ENCODE assay signal across 19 cellular contexts in the genomic region with DNA sequence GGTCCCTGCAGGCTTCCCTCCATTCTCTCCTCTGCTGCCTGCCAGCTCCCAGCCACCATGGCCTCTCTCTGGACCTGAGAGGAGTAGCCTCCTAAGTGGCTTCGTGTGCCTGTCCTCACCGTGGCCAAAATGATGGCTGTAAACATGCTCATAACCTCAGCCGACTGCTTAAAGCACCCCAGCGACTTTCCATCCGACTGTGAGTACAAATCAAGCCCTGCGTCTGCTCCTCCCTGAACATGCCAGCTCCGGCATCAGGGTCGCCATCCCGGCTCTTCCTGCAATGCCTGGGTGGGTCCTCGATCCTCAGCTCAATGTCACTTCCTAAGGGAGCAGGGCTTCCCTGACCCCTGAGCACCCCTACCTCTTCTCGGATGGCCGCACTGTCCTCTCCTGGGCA. TPM values are rescaled to one million over a fixed set of nuclear protein-coding genes. Genes with fewer than 3 reads are reported as not detected.
DNase-seq lines count a peak whose midpoint lies in the region; ATAC-seq and TF ChIP-seq lines count a peak whose summit lies in the region.
"Had no signal": no experiment of that assay in that cellular context is flagged by ENCODE, and none has a peak within 500 bp of the region (broad histone marks: within the 10 kb centered on the region; RNA-seq: fewer than 3 reads in every experiment).

No MANE protein-coding gene starts in this region.

- no peak overlapping the region for H3K4me3 Mint-ChIP-seq in activated naive CD4-positive, alpha-beta T cell treated with anti-CD3 and anti-CD28 coated beads for 36 hours
- no peak overlapping the region for H3K4me3 Mint-ChIP-seq in activated naive CD4-positive, alpha-beta T cell treated with anti-CD3 and anti-CD28 coated beads, Interleukin-2, amount 10 ng/mL, durations not matched to agents 7 days and 5 days
- H3K4me3 Mint-ChIP-seq: CD8-positive, alpha-beta T cell had no signal

- no peak overlapping the region for H2AFZ ChIP-seq in neuronal stem cell (ENCODE audit: low read length)
- no peak overlapping the region for H2AFZ ChIP-seq in Karpas-422 (ENCODE audit: low read length)

- no peaks in the 10 kb centered on the region for H3K9me2 ChIP-seq in Karpas-422 (replicated peaks; ENCODE audit: insufficient read depth, low read length)

- no peaks in the 10 kb centered on the region for H3K79me2 ChIP-seq in Karpas-422 (ENCODE audit: low read length)

- intact Hi-C loops in activated naive CD4-positive, alpha-beta T cell treated with anti-CD3 and anti-CD28 coated beads for 36 hours (cut with micrococcal nuclease): no loop called here
- intact Hi-C loops in upper lobe of right lung (cut with DNase I): no loop called here

- TF ChIP-seq CTCF in upper lobe of right lung (IDR thresholded peaks at IDR 0.05): no peak

- no peak overlapping the region for H4K91ac ChIP-seq in neuronal stem cell (ENCODE audit: low read depth, low read length, poor library complexity)

- no peak overlapping the region for H2BK15ac ChIP-seq in neuronal stem cell (ENCODE audit: low read length)

- ATAC-seq in upper lobe of right lung (no peak), GM18519 (IDR thresholded peaks at IDR 0.05; ENCODE audit: low FRiP score, unreplicated experiment) (no peak)
- ATAC-seq: A549; CD8-positive, alpha-beta T cell had no signal

- H3K9ac ChIP-seq in neuronal stem cell (ENCODE audit: low read depth, low read length, poor library complexity) (no peak overlapping the region), Karpas-422 (ENCODE audit: low read length) (no peak overlapping the region)
- H3K9ac ChIP-seq: BLaER1 had no signal

- no peaks in the 10 kb centered on the region for H3K36me3 ChIP-seq in neuronal stem cell (replicated peaks in 1 of 2; ENCODE audit: control insufficient read depth in 2 of 2, insufficient read depth in 2 of 2, low read length in 2 of 2)
- H3K36me3 ChIP-seq in upper lobe of right lung: no peaks in the 10 kb centered on the region
- no peaks in the 10 kb centered on the region for H3K36me3 ChIP-seq in Karpas-422 (ENCODE audit: insufficient read depth, low read length)
- H3K36me3 ChIP-seq: BLaER1 had no signal

- no peak overlapping the region for H3K4ac ChIP-seq in neuronal stem cell (ENCODE audit: low read length)

- H3K27me3 ChIP-seq in neuronal stem cell (ENCODE audit: control insufficient read depth in 3 of 3, insufficient read depth in 3 of 3, low read depth in 1 of 3, low read length in 3 of 3) (peaks cover 0 to 61% (median 13%) of the 10 kb centered on the region in 3 experiments), upper lobe of right lung (peaks cover 53% of the 10 kb centered on the region), Karpas-422 (ENCODE audit: low read length) (no peaks in the 10 kb centered on the region)

- peak overlapping the region; percentile 77 for H2AK5ac ChIP-seq in neuronal stem cell (ENCODE audit: low read depth, low read length)

- H3K18ac ChIP-seq in neuronal stem cell (ENCODE audit: low read length): peak overlapping the region; percentile 31

- H4K20me1 ChIP-seq in Karpas-422 (ENCODE audit: insufficient read depth, low read depth, low read length): no peaks in the 10 kb centered on the region

- H3K27ac ChIP-seq in neuronal stem cell (replicated peaks; ENCODE audit: low read length) (no peak overlapping the region), upper lobe of right lung (no peak overlapping the region), Karpas-422 (ENCODE audit: low read length) (no peak overlapping the region)
- H3K27ac ChIP-seq: A549, BLaER1, RWPE1 had no signal

- no CpG with 5 or more reads among the region's 12 CpGs for WGBS in neuronal stem cell (ENCODE audit: extremely low coverage in 2 of 2, insufficient read length in 2 of 2, insufficient replicate concordance in 1 of 2), 2 donors

- peaks cover 1% of the 10 kb centered on the region for H3K4me1 Mint-ChIP-seq in activated naive CD4-positive, alpha-beta T cell treated with anti-CD3 and anti-CD28 coated beads for 36 hours (ENCODE audit: low read depth)
- no peaks in the 10 kb centered on the region for H3K4me1 Mint-ChIP-seq in activated naive CD4-positive, alpha-beta T cell treated with anti-CD3 and anti-CD28 coated beads, Interleukin-2, amount 10 ng/mL, durations not matched to agents 7 days and 5 days

- no peak overlapping the region for H2BK120ac ChIP-seq in neuronal stem cell (ENCODE audit: low read depth, low read length)

- no peaks in the 10 kb centered on the region for H3K9me3 ChIP-seq in neuronal stem cell (replicated peaks in 1 of 2; ENCODE audit: control insufficient read depth in 2 of 2, insufficient read depth in 1 of 2, low read depth in 1 of 2, low read length in 2 of 2)
- no peaks in the 10 kb centered on the region for H3K9me3 ChIP-seq in upper lobe of right lung
- no peaks in the 10 kb centered on the region for H3K9me3 ChIP-seq in Karpas-422 (ENCODE audit: low read length)
- H3K9me3 ChIP-seq: A549, BLaER1 had no signal

- peaks cover 26% of the 10 kb centered on the region for H3K27me3 Mint-ChIP-seq in activated naive CD4-positive, alpha-beta T cell treated with anti-CD3 and anti-CD28 coated beads for 36 hours (ENCODE audit: low read depth)
- H3K27me3 Mint-ChIP-seq in activated naive CD4-positive, alpha-beta T cell treated with anti-CD3 and anti-CD28 coated beads, Interleukin-2, amount 10 ng/mL, durations not matched to agents 7 days and 5 days: peaks cover 69% of the 10 kb centered on the region

- H3K27ac Mint-ChIP-seq in activated naive CD4-positive, alpha-beta T cell treated with anti-CD3 and anti-CD28 coated beads for 36 hours: no peak overlapping the region
- no peak overlapping the region for H3K27ac Mint-ChIP-seq in activated naive CD4-positive, alpha-beta T cell treated with anti-CD3 and anti-CD28 coated beads, Interleukin-2, amount 10 ng/mL, durations not matched to agents 7 days and 5 days
- H3K27ac Mint-ChIP-seq: CD8-positive, alpha-beta T cell had no signal

- H3K79me1 ChIP-seq in neuronal stem cell (ENCODE audit: low read depth, low read length): peaks cover 4% of the 10 kb centered on the region

- peak; percentile 2 for DNase-seq in activated naive CD4-positive, alpha-beta T cell treated with anti-CD3 and anti-CD28 coated beads for 36 hours
- no peak for DNase-seq in activated naive CD4-positive, alpha-beta T cell treated with anti-CD3 and anti-CD28 coated beads, Interleukin-2, amount 10 ng/mL, durations not matched to agents 7 days and 5 days
- peak; percentile 34 for DNase-seq in ecto neural progenitor cell (ENCODE audit: low spot score)
- DNase-seq in neuronal stem cell (ENCODE audit: low spot score): no peak
- peak; percentile 46 for DNase-seq in upper lobe of right lung
- DNase-seq in Karpas-422: no peak
- DNase-seq in CD1c-positive myeloid dendritic cell (ENCODE audit: extremely low spot score): no peak
- DNase-seq: CD8-positive, alpha-beta T cell; KBM-7; NCI-H1105 treated with DMSO at 0.1 percent for 48 hours; NCI-H1694; NCI-H2107; NCI-H510A; NCI-H774; SIG-M5 had no signal

- H3K4me1 ChIP-seq in neuronal stem cell (ENCODE audit: control insufficient read depth in 2 of 2, insufficient read depth in 1 of 2, low read depth in 1 of 2, low read length in 2 of 2) (peaks cover 2 to 14% of the 10 kb centered on the region in 2 donors), upper lobe of right lung (peaks cover 4% of the 10 kb centered on the region), Karpas-422 (ENCODE audit: low read length) (peaks cover 24% of the 10 kb centered on the region)

- no peaks in the 10 kb centered on the region for H3K36me3 Mint-ChIP-seq in activated naive CD4-positive, alpha-beta T cell treated with anti-CD3 and anti-CD28 coated beads for 36 hours (ENCODE audit: low read depth)
- no peaks in the 10 kb centered on the region for H3K36me3 Mint-ChIP-seq in activated naive CD4-positive, alpha-beta T cell treated with anti-CD3 and anti-CD28 coated beads, Interleukin-2, amount 10 ng/mL, durations not matched to agents 7 days and 5 days
- H3K36me3 Mint-ChIP-seq: CD8-positive, alpha-beta T cell had no signal

- H3K23ac ChIP-seq in neuronal stem cell (ENCODE audit: low read depth, low read length, poor library complexity): no peak overlapping the region

- H3K4me2 ChIP-seq in neuronal stem cell (ENCODE audit: insufficient read depth, low read length, poor library complexity, severe bottlenecking) (no peak overlapping the region), Karpas-422 (ENCODE audit: low read depth, low read length, poor library complexity, severe bottlenecking) (no peak overlapping the region)
- H3K4me2 ChIP-seq: A549 had no signal

- H3K4me3 ChIP-seq in neuronal stem cell (ENCODE audit: low read length in 2 of 2) (no peak overlapping the region), upper lobe of right lung (no peak overlapping the region), Karpas-422 (ENCODE audit: low read length) (no peak overlapping the region)
- H3K4me3 ChIP-seq: A549, BLaER1 had no signal

- H2BK12ac ChIP-seq in neuronal stem cell (ENCODE audit: low read length): no peak overlapping the region

- peak overlapping the region; percentile 11 for H2BK5ac ChIP-seq in neuronal stem cell (ENCODE audit: low read length)

- CTCF ChIA-PET in activated naive CD4-positive, alpha-beta T cell treated with anti-CD3 and anti-CD28 coated beads for 36 hours (lab: Charles Lee): no interaction called here
- CTCF ChIA-PET in activated naive CD4-positive, alpha-beta T cell treated with anti-CD3 and anti-CD28 coated beads, Interleukin-2, amount 10 ng/mL, durations not matched to agents 7 days and 5 days (lab: Charles Lee): interaction anchor here (1.2 kb wide), 1 partner anchor 147 kb away, joined by 3 read pairs; no protein-coding TSS in a partner anchor

- H3K9me3 Mint-ChIP-seq in activated naive CD4-positive, alpha-beta T cell treated with anti-CD3 and anti-CD28 coated beads for 36 hours: no peaks in the 10 kb centered on the region
- no peaks in the 10 kb centered on the region for H3K9me3 Mint-ChIP-seq in activated naive CD4-positive, alpha-beta T cell treated with anti-CD3 and anti-CD28 coated beads, Interleukin-2, amount 10 ng/mL, durations not matched to agents 7 days and 5 days
- H3K9me3 Mint-ChIP-seq: CD8-positive, alpha-beta T cell had no signal

- no peak overlapping the region for H3K14ac ChIP-seq in neuronal stem cell (ENCODE audit: low read length)

- no peak overlapping the region for H4K8ac ChIP-seq in neuronal stem cell (ENCODE audit: low read depth, low read length)

RNA-seq across cellular contexts. Expression of gene SORCS2, which starts 3.3 kb away (rescaled TPM):
- under 1 TPM; 0.07 to 0.15 TPM for total RNA-seq in activated naive CD4-positive, alpha-beta T cell treated with anti-CD3 and anti-CD28 coated beads for 36 hours
- polyA plus RNA-seq in neuronal stem cell (2013, experiment 1 of 2): 2.9 TPM
- 2.9 TPM for polyA plus RNA-seq in neuronal stem cell (2013, experiment 2 of 2)
- 7.2 TPM for total RNA-seq in upper lobe of right lung
- total RNA-seq in Karpas-422 (2014; rRNA removed; shearing (Covaris generic); ENCODE audit: low replicate concordance): not detected in 2 replicates
- total RNA-seq: CD8-positive, alpha-beta T cell had no signal

Comparison
In these comparisons a context has a peak if more than half of its experiments do, and no peak if none do; other contexts are left out.
1. DNase-seq: peak in activated naive CD4-positive, alpha-beta T cell treated with anti-CD3 and anti-CD28 coated beads for 36 hours (single experiment), ecto neural progenitor cell (single experiment) and upper lobe of right lung (single experiment); none in activated naive CD4-positive, alpha-beta T cell treated with anti-CD3 and anti-CD28 coated beads, Interleukin-2, amount 10 ng/mL, durations not matched to agents 7 days and 5 days (single experiment), neuronal stem cell (single experiment), Karpas-422 (single experiment) and CD1c-positive myeloid dendritic cell (single experiment).